9 cellular contexts compared by ENCODE assay signal in genomic region chr22:29369460-29369859, GRCh38. TPM values are rescaled to one million over a fixed set of nuclear protein-coding genes. Genes with fewer than 3 reads are reported as not detected.
A peak's percentile ranks its signal among the peaks of the same experiment; 100 is the strongest.
DNase-seq lines count a peak whose midpoint lies in the region; ATAC-seq and TF ChIP-seq lines count a peak whose summit lies in the region.
"Had no signal": no experiment of that assay in that cellular context is flagged by ENCODE, and none has a peak within 500 bp of the region (broad histone marks: within the 10 kb centered on the region; RNA-seq: fewer than 3 reads in every experiment).

No MANE protein-coding gene starts in this region.

- 44% methylated on average over 8 of the region's 9 CpGs for WGBS in right lobe of liver (ENCODE audit: insufficient coverage, low coverage, low lambda C conversion rate, missing lambda C conversion rate)

- H3K27me3 ChIP-seq in right lobe of liver (no peaks in the 10 kb centered on the region), tibial artery (no peaks in the 10 kb centered on the region)

- TF ChIP-seq POLR2A in right lobe of liver (IDR thresholded peaks at IDR 0.05), result no peak

- H3K4me1 ChIP-seq in right lobe of liver (peaks cover 0 to 8% (median 0%) of the 10 kb centered on the region in 4 donors), tibial artery (no peaks in the 10 kb centered on the region)

- H3K9me3 Mint-ChIP-seq in activated CD4-positive, alpha-beta T cell treated with anti-CD3 and anti-CD28 coated beads for 36 hours (ENCODE audit: low read depth), result no peaks in the 10 kb centered on the region
- H3K9me3 Mint-ChIP-seq: activated CD4-positive, alpha-beta T cell treated with anti-CD3 and anti-CD28 coated beads, Interleukin-2, amount 10 ng/mL, durations not matched to agents 7 days and 5 days had no signal

- DNase-seq in LHCN-M2 (ENCODE audit: low read depth) (peak; percentile 63), right lobe of liver (peak in 2 of 3 donors; percentile 52 to 59), tibial artery (peak; percentile 80 to 81), T-helper 1 cell (no peak)
- DNase-seq in activated CD4-positive, alpha-beta T cell treated with anti-CD3 and anti-CD28 coated beads for 36 hours, result no peak
- DNase-seq: activated CD4-positive, alpha-beta T cell treated with anti-CD3 and anti-CD28 coated beads, Interleukin-2, amount 10 ng/mL, durations not matched to agents 7 days and 5 days had no signal

- TF ChIP-seq CTCF in right lobe of liver (IDR thresholded peaks at IDR 0.05), result no peak
- no peak for TF ChIP-seq CTCF in tibial artery (IDR thresholded peaks at IDR 0.05)

- H3K27ac Mint-ChIP-seq in activated CD4-positive, alpha-beta T cell treated with anti-CD3 and anti-CD28 coated beads for 36 hours, result no peak overlapping the region
- H3K27ac Mint-ChIP-seq: activated CD4-positive, alpha-beta T cell treated with anti-CD3 and anti-CD28 coated beads, Interleukin-2, amount 10 ng/mL, durations not matched to agents 7 days and 5 days had no signal

- H3K36me3 Mint-ChIP-seq in activated CD4-positive, alpha-beta T cell treated with anti-CD3 and anti-CD28 coated beads for 36 hours (ENCODE audit: low read depth), result peaks cover 29% of the 10 kb centered on the region

- H3K27me3 Mint-ChIP-seq in activated CD4-positive, alpha-beta T cell treated with anti-CD3 and anti-CD28 coated beads for 36 hours, result no peaks in the 10 kb centered on the region
- H3K27me3 Mint-ChIP-seq: activated CD4-positive, alpha-beta T cell treated with anti-CD3 and anti-CD28 coated beads, Interleukin-2, amount 10 ng/mL, durations not matched to agents 7 days and 5 days had no signal

- peaks cover 16% of the 10 kb centered on the region for H3K4me1 Mint-ChIP-seq in activated CD4-positive, alpha-beta T cell treated with anti-CD3 and anti-CD28 coated beads for 36 hours

- no peak overlapping the region for H3K4me3 Mint-ChIP-seq in activated CD4-positive, alpha-beta T cell treated with anti-CD3 and anti-CD28 coated beads for 36 hours
- H3K4me3 Mint-ChIP-seq: activated CD4-positive, alpha-beta T cell treated with anti-CD3 and anti-CD28 coated beads, Interleukin-2, amount 10 ng/mL, durations not matched to agents 7 days and 5 days had no signal

- ATAC-seq in right lobe of liver (peak; percentile 61 to 83 (median 75)), HG03521 (IDR thresholded peaks at IDR 0.05; ENCODE audit: unreplicated experiment) (no peak), GM19452 (IDR thresholded peaks at IDR 0.05; ENCODE audit: unreplicated experiment) (no peak)
- no peak for ATAC-seq in activated CD4-positive, alpha-beta T cell treated with anti-CD3 and anti-CD28 coated beads for 36 hours

- H3K36me3 ChIP-seq in right lobe of liver, result peaks cover 0 to 6% (median 0%) of the 10 kb centered on the region in 4 donors
- peaks cover 0 to 9% (median 0%) of the 10 kb centered on the region in 3 donors for H3K36me3 ChIP-seq in tibial artery

- H3K4me3 ChIP-seq in right lobe of liver (no peak overlapping the region), tibial artery (no peak overlapping the region)

- CTCF ChIA-PET in activated CD4-positive, alpha-beta T cell treated with anti-CD3 and anti-CD28 coated beads for 36 hours (lab: Charles Lee), result interaction anchor here (0.7 kb wide), 1 partner anchor 26 kb away, joined by 3 read pairs; no protein-coding TSS in a partner anchor

- H3K27ac ChIP-seq in cingulate gyrus (ENCODE audit: low read depth, low read length) (peak overlapping the region; percentile 76), right lobe of liver (no peak overlapping the region), tibial artery (no peak overlapping the region)

- intact Hi-C loops in right lobe of liver (cut with DNase I), result no loop called here
- intact Hi-C loops in tibial artery (cut with DNase I; ENCODE audit: low total_unique reads), result no loop called here
- intact Hi-C loops in activated CD4-positive, alpha-beta T cell treated with anti-CD3 and anti-CD28 coated beads for 36 hours (cut with DNase I, micrococcal nuclease), result no loop called here

- H3K9me3 ChIP-seq in right lobe of liver, result no peaks in the 10 kb centered on the region
- no peaks in the 10 kb centered on the region for H3K9me3 ChIP-seq in tibial artery

- POLR2A ChIA-PET in activated CD4-positive, alpha-beta T cell treated with anti-CD3 and anti-CD28 coated beads for 36 hours (lab: Charles Lee), result no interaction called here

RNA-seq across cellular contexts. Expression of gene AP1B1, which starts 18.9 kb away (rescaled TPM):
- 64.1 and 65.5 TPM in 2 replicates for total RNA-seq in LHCN-M2 (2014; rRNA removed)
- polyA plus RNA-seq in LHCN-M2 (2012), result 60.3 TPM
- total RNA-seq in right lobe of liver, result 10 to 100 TPM; 35.7 to 63.2 (median 44.4) TPM
- total RNA-seq in activated CD4-positive, alpha-beta T cell treated with anti-CD3 and anti-CD28 coated beads for 36 hours, result 10 to 100 TPM; 56.6 to 59.9 TPM

RNA-seq across cellular contexts. Expression of gene RASL10A, which starts 54.0 kb away (rescaled TPM):
- total RNA-seq in LHCN-M2 (2014; rRNA removed) (0.06 TPM in 1 of 2 replicates, not detected in the other), right lobe of liver (1 to 10 TPM in 3 of 6 experiments, under 1 TPM in 3; 0.32 to 1.2 (median 0.87) TPM)
- polyA plus RNA-seq in LHCN-M2 (2012), result not detected
- total RNA-seq in activated CD4-positive, alpha-beta T cell treated with anti-CD3 and anti-CD28 coated beads for 36 hours, result under 1 TPM in 1 of 2 experiments, not detected in 1; 0.35 TPM

Comparison
In these comparisons a context has a peak if more than half of its experiments do, and no peak if none do; other contexts are left out.
1. DNase-seq: peak in LHCN-M2 (single experiment), right lobe of liver (2 of 3) and tibial artery (2 of 2); none in T-helper 1 cell (0 of 5) and activated CD4-positive, alpha-beta T cell treated with anti-CD3 and anti-CD28 coated beads for 36 hours (single experiment).
2. ATAC-seq: peak in right lobe of liver (4 of 4); none in HG03521 (single experiment), GM19452 (single experiment) and activated CD4-positive, alpha-beta T cell treated with anti-CD3 and anti-CD28 coated beads for 36 hours (single experiment).